Comparison of ENCODE assay signal across 1 cellular context in the genomic region with DNA sequence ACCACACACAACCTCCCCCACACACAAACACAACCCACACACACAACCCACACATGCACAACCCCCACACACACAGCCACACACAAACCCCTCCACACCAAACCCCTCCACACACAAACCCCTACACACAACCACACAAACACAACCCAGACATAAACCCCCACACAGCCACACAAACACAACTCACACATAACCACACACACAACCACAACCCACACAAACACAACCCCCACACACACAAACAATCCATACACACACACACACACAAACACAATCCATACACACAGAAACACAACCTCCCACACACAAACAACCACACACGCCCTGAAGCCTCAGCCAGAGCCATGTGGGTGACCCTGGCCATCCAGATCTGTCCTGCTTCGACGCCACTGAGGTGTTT.
TF ChIP-seq lines count a peak whose summit lies in the region.

No MANE protein-coding gene starts in this region.

TF ChIP-seq in HCT116, 20 proteins besides CTCF, POLR2A, EP300 and RAD21 (continued from another document):
- TF ChIP-seq ZFX (IDR thresholded peaks at IDR 0.05) (no peak), CEBPB (IDR thresholded peaks at IDR 0.05; ENCODE audit: low read depth) (no peak), SP1 (IDR thresholded peaks at IDR 0.05; ENCODE audit: low read depth) (no peak)
- TF ChIP-seq, protein P1, sequence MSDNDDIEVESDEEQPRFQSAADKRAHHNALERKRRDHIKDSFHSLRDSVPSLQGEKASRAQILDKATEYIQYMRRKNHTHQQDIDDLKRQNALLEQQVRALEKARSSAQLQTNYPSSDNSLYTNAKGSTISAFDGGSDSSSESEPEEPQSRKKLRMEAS (IDR thresholded peaks at IDR 0.05), result no peak
- TF ChIP-seq, protein P2, sequence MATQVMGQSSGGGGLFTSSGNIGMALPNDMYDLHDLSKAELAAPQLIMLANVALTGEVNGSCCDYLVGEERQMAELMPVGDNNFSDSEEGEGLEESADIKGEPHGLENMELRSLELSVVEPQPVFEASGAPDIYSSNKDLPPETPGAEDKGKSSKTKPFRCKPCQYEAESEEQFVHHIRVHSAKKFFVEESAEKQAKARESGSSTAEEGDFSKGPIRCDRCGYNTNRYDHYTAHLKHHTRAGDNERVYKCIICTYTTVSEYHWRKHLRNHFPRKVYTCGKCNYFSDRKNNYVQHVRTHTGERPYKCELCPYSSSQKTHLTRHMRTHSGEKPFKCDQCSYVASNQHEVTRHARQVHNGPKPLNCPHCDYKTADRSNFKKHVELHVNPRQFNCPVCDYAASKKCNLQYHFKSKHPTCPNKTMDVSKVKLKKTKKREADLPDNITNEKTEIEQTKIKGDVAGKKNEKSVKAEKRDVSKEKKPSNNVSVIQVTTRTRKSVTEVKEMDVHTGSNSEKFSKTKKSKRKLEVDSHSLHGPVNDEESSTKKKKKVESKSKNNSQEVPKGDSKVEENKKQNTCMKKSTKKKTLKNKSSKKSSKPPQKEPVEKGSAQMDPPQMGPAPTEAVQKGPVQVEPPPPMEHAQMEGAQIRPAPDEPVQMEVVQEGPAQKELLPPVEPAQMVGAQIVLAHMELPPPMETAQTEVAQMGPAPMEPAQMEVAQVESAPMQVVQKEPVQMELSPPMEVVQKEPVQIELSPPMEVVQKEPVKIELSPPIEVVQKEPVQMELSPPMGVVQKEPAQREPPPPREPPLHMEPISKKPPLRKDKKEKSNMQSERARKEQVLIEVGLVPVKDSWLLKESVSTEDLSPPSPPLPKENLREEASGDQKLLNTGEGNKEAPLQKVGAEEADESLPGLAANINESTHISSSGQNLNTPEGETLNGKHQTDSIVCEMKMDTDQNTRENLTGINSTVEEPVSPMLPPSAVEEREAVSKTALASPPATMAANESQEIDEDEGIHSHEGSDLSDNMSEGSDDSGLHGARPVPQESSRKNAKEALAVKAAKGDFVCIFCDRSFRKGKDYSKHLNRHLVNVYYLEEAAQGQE (IDR thresholded peaks at IDR 0.05; ENCODE audit: low read depth), result no peak
TF ChIP-seq in HCT116: peak in this region for 0.
